Comparison of ENCODE assay signal across 26 cellular contexts in genomic region chr21:44550807-44551206, GRCh38. TPM values are rescaled to one million over a fixed set of nuclear protein-coding genes. Genes with fewer than 3 reads are reported as not detected.
DNase-seq lines count a peak whose midpoint lies in the region; ATAC-seq, FAIRE-seq and TF ChIP-seq lines count a peak whose summit lies in the region.
"Had no signal": no experiment of that assay in that cellular context is flagged by ENCODE, and none has a peak within 500 bp of the region (broad histone marks: within the 10 kb centered on the region; RNA-seq: fewer than 3 reads in every experiment).

No MANE protein-coding gene starts in this region.

- TF ChIP-seq EP300 in transverse colon (IDR thresholded peaks at IDR 0.05; ENCODE audit: low read depth), result no peak

- TF ChIP-seq CTCF in foreskin keratinocyte (conservative IDR thresholded peaks at IDR 0.05) (peak; percentile 7), transverse colon (IDR thresholded peaks at IDR 0.05) (no peak), Calu3 (IDR thresholded peaks at IDR 0.05; ENCODE audit: unreplicated experiment) (no peak)

- BruUV-seq in Calu3 (replicated peaks; lab: Mats Ljungman, UMichigan), result no TSS peak

- CTCF ChIA-PET in activated CD8-positive, alpha-beta memory T cell treated with anti-CD3 and anti-CD28 coated beads, Interleukin-2, amount 10 ng/mL, durations not matched to agents 7 days and 5 days (lab: Charles Lee), result no interaction called here
- CTCF ChIA-PET in Calu3 (lab: Charles Lee), result interaction anchor here (1.3 kb wide), 1 partner anchor 42 kb away, joined by 3 read pairs; the partner anchor contains the start of gene KRTAP10-6

- peaks cover 3% of the 10 kb centered on the region for H3K4me1 ChIP-seq in foreskin keratinocyte
- no peaks in the 10 kb centered on the region for H3K4me1 ChIP-seq in transverse colon
- H3K4me1 ChIP-seq: heart left ventricle, SJCRH30 had no signal

- H3K27me3 ChIP-seq in foreskin keratinocyte (no peaks in the 10 kb centered on the region), transverse colon (peaks cover 28% of the 10 kb centered on the region)
- H3K27me3 ChIP-seq: SJCRH30 had no signal

- ATAC-seq in activated CD8-positive, alpha-beta memory T cell treated with anti-CD3 and anti-CD28 coated beads, Interleukin-2, amount 10 ng/mL, durations not matched to agents 7 days and 5 days, result no peak
- ATAC-seq in foreskin keratinocyte, result peak; percentile 60
- ATAC-seq: activated CD8-positive, alpha-beta T cell treated with anti-CD3 and anti-CD28 coated beads, Interleukin-2, amount 10 ng/mL, durations not matched to agents 7 days and 5 days; effector memory CD8-positive, alpha-beta T cell; T-helper 17 cell had no signal

- peak; percentile 34 for DNase-seq in activated CD8-positive, alpha-beta memory T cell treated with anti-CD3 and anti-CD28 coated beads, Interleukin-2, amount 10 ng/mL, durations not matched to agents 7 days and 5 days
- DNase-seq in activated CD8-positive, alpha-beta memory T cell treated with anti-CD3 and anti-CD28 coated beads for 24 hours, result no peak
- DNase-seq in LHCN-M2 (ENCODE audit: low read depth) (peak; percentile 8), foreskin keratinocyte (peak in 1 of 2 donors; percentile 7), transverse colon (peak; percentile 4), H54 (ENCODE audit: insufficient read length, low spot score) (no peak), Calu3 (no peak), NCI-H187 treated with DMSO at 0.1 percent for 48 hours (lab: John Stamatoyannopoulos, UW) (no peak)
- DNase-seq: amygdala; effector memory CD8-positive, alpha-beta T cell; KBM-7; mesendoderm; NCI-H748 treated with DMSO at 0.1 percent for 48 hours; SJCRH30; stimulated activated CD4-positive, alpha-beta T cell treated with anti-CD3 and anti-CD28 coated beads, Interleukin-12 subunit alpha, Interleukin-12 subunit beta, amount 100 ng/mL, for 4 hours; T-helper 17 cell had no signal

- no peak overlapping the region for H3K27ac Mint-ChIP-seq in activated CD8-positive, alpha-beta memory T cell treated with anti-CD3 and anti-CD28 coated beads, Interleukin-2, amount 10 ng/mL, durations not matched to agents 7 days and 5 days
- no peak overlapping the region for H3K27ac Mint-ChIP-seq in Calu3 (ENCODE audit: unreplicated experiment)
- H3K27ac Mint-ChIP-seq: activated CD8-positive, alpha-beta T cell treated with anti-CD3 and anti-CD28 coated beads, Interleukin-2, amount 10 ng/mL, durations not matched to agents 7 days and 5 days; natural killer cell treated with Interleukin-12 subunit alpha and Interleukin-12 subunit beta and Interleukin-15 and Interleukin-18, amount 100 ng/mL, for 72 hours; T-helper 17 cell had no signal

- peaks cover 14% of the 10 kb centered on the region for H3K4me1 Mint-ChIP-seq in activated CD8-positive, alpha-beta memory T cell treated with anti-CD3 and anti-CD28 coated beads, Interleukin-2, amount 10 ng/mL, durations not matched to agents 7 days and 5 days
- H3K4me1 Mint-ChIP-seq in Calu3 (ENCODE audit: low read depth, unreplicated experiment), result peaks cover 9% of the 10 kb centered on the region

- H3K4me3 Mint-ChIP-seq in activated CD8-positive, alpha-beta memory T cell treated with anti-CD3 and anti-CD28 coated beads, Interleukin-2, amount 10 ng/mL, durations not matched to agents 7 days and 5 days, result no peak overlapping the region
- H3K4me3 Mint-ChIP-seq in Calu3 (ENCODE audit: low read depth, unreplicated experiment), result no peak overlapping the region
- H3K4me3 Mint-ChIP-seq: activated CD8-positive, alpha-beta T cell treated with anti-CD3 and anti-CD28 coated beads, Interleukin-2, amount 10 ng/mL, durations not matched to agents 7 days and 5 days; effector memory CD8-positive, alpha-beta T cell; natural killer cell treated with Interleukin-12 subunit alpha and Interleukin-12 subunit beta and Interleukin-15 and Interleukin-18, amount 100 ng/mL, for 72 hours; T-helper 17 cell had no signal

- no peak for TF ChIP-seq POLR2A in transverse colon (IDR thresholded peaks at IDR 0.05)
- no peak for TF ChIP-seq POLR2A in H54 (IDR thresholded peaks at IDR 0.05; ENCODE audit: low read depth, low read length)

- H3K27ac ChIP-seq in foreskin keratinocyte (no peak overlapping the region), transverse colon (no peak overlapping the region)
- H3K27ac ChIP-seq: C4-2B, heart left ventricle, SJCRH30, WERI-Rb-1 had no signal

- intact Hi-C loops in transverse colon (cut with DNase I; ENCODE audit: low total_unique reads), result no loop called here
- intact Hi-C loops in Calu3 (cut with micrococcal nuclease; ENCODE audit: unreplicated experiment), result no loop called here

- in situ Hi-C loops in transverse colon (cut with MboI; ENCODE audit: low pct_ligation_motif_present in 1 of 4, low pct_unique_long_range_greater_than_20kb in 1 of 4, low sequenced_read_pairs in 3 of 4), result no loop called here

- H3K36me3 Mint-ChIP-seq in activated CD8-positive, alpha-beta memory T cell treated with anti-CD3 and anti-CD28 coated beads, Interleukin-2, amount 10 ng/mL, durations not matched to agents 7 days and 5 days, result peaks cover 16% of the 10 kb centered on the region
- no peaks in the 10 kb centered on the region for H3K36me3 Mint-ChIP-seq in Calu3 (ENCODE audit: insufficient read depth, unreplicated experiment)

- no peak overlapping the region for H3K4me3 ChIP-seq in transverse colon
- H3K4me3 ChIP-seq: heart left ventricle, SJCRH30 had no signal

- no peak for FAIRE-seq in H54 (lab: Jason Lieb, UNC)

- H3K36me3 ChIP-seq in transverse colon, result no peaks in the 10 kb centered on the region
- H3K36me3 ChIP-seq: heart left ventricle, SJCRH30, WERI-Rb-1 had no signal

- peaks cover 12% of the 10 kb centered on the region for H3K9me3 Mint-ChIP-seq in activated CD8-positive, alpha-beta memory T cell treated with anti-CD3 and anti-CD28 coated beads, Interleukin-2, amount 10 ng/mL, durations not matched to agents 7 days and 5 days (ENCODE audit: low read depth)
- H3K9me3 Mint-ChIP-seq in Calu3 (ENCODE audit: low read depth, unreplicated experiment), result peaks cover 3% of the 10 kb centered on the region

- H3K27me3 Mint-ChIP-seq in activated CD8-positive, alpha-beta memory T cell treated with anti-CD3 and anti-CD28 coated beads, Interleukin-2, amount 10 ng/mL, durations not matched to agents 7 days and 5 days, result no peaks in the 10 kb centered on the region
- peaks cover 100% of the 10 kb centered on the region for H3K27me3 Mint-ChIP-seq in Calu3 (ENCODE audit: unreplicated experiment)
- H3K27me3 Mint-ChIP-seq: T-helper 17 cell had no signal

- WGBS in transverse colon (ENCODE audit: low coverage in 1 of 2), 2 donors, result 0 to 46% methylated on average over 1 to 7 of the region's 10 CpGs

- no peaks in the 10 kb centered on the region for H3K9me3 ChIP-seq in transverse colon

RNA-seq across cellular contexts. Expression of gene KRTAP10-2, which starts 0.5 kb away (rescaled TPM):
- not detected for total RNA-seq in activated CD8-positive, alpha-beta memory T cell treated with anti-CD3 and anti-CD28 coated beads, Interleukin-2, amount 10 ng/mL, durations not matched to agents 7 days and 5 days
- not detected in 2 replicates for total RNA-seq in LHCN-M2 (2014; rRNA removed)
- not detected for polyA plus RNA-seq in LHCN-M2 (2012)
- not detected in 2 replicates for total RNA-seq in foreskin keratinocyte
- not detected in 2 replicates for polyA plus RNA-seq in foreskin keratinocyte
- not detected for total RNA-seq in transverse colon
- not detected in 2 replicates for total RNA-seq in Calu3 (2022)
- total RNA-seq: activated CD8-positive, alpha-beta T cell treated with anti-CD3 and anti-CD28 coated beads, Interleukin-2, amount 10 ng/mL, durations not matched to agents 7 days and 5 days; cerebellum; heart left ventricle; kidney epithelial cell; natural killer cell treated with Interleukin-12 subunit alpha and Interleukin-12 subunit beta and Interleukin-15 and Interleukin-18, amount 100 ng/mL, for 72 hours; pulmonary artery endothelial cell; SJCRH30; T-helper 17 cell; temporal lobe had no signal
- polyA plus RNA-seq: heart left ventricle had no signal

RNA-seq across cellular contexts. Expression of gene KRTAP10-3, which starts 7.8 kb away (rescaled TPM):
- not detected for total RNA-seq in activated CD8-positive, alpha-beta memory T cell treated with anti-CD3 and anti-CD28 coated beads, Interleukin-2, amount 10 ng/mL, durations not matched to agents 7 days and 5 days
- total RNA-seq in LHCN-M2 (2014; rRNA removed), result not detected in 2 replicates
- polyA plus RNA-seq in LHCN-M2 (2012), result not detected
- not detected in 2 replicates for total RNA-seq in foreskin keratinocyte
- polyA plus RNA-seq in foreskin keratinocyte, result not detected in 2 replicates
- total RNA-seq in transverse colon, result not detected
- not detected in 2 replicates for total RNA-seq in Calu3 (2022)
- total RNA-seq: activated CD8-positive, alpha-beta T cell treated with anti-CD3 and anti-CD28 coated beads, Interleukin-2, amount 10 ng/mL, durations not matched to agents 7 days and 5 days; cerebellum; heart left ventricle; kidney epithelial cell; natural killer cell treated with Interleukin-12 subunit alpha and Interleukin-12 subunit beta and Interleukin-15 and Interleukin-18, amount 100 ng/mL, for 72 hours; pulmonary artery endothelial cell; SJCRH30; T-helper 17 cell; temporal lobe had no signal
- polyA plus RNA-seq: heart left ventricle had no signal

RNA-seq across cellular contexts. Expression of gene KRTAP10-1, which starts 10.8 kb away (rescaled TPM):
- not detected for total RNA-seq in activated CD8-positive, alpha-beta memory T cell treated with anti-CD3 and anti-CD28 coated beads, Interleukin-2, amount 10 ng/mL, durations not matched to agents 7 days and 5 days
- total RNA-seq in LHCN-M2 (2014; rRNA removed), result not detected in 2 replicates
- not detected for polyA plus RNA-seq in LHCN-M2 (2012)
- total RNA-seq in foreskin keratinocyte, result not detected in 2 replicates
- not detected in 2 replicates for polyA plus RNA-seq in foreskin keratinocyte
- not detected for total RNA-seq in transverse colon
- total RNA-seq in Calu3 (2022), result not detected in 2 replicates
- total RNA-seq: activated CD8-positive, alpha-beta T cell treated with anti-CD3 and anti-CD28 coated beads, Interleukin-2, amount 10 ng/mL, durations not matched to agents 7 days and 5 days; cerebellum; heart left ventricle; kidney epithelial cell; natural killer cell treated with Interleukin-12 subunit alpha and Interleukin-12 subunit beta and Interleukin-15 and Interleukin-18, amount 100 ng/mL, for 72 hours; pulmonary artery endothelial cell; SJCRH30; T-helper 17 cell; temporal lobe had no signal
- polyA plus RNA-seq: heart left ventricle had no signal

RNA-seq across cellular contexts. Expression of gene KRTAP10-4, which starts 22.7 kb away (rescaled TPM):
- total RNA-seq in activated CD8-positive, alpha-beta memory T cell treated with anti-CD3 and anti-CD28 coated beads, Interleukin-2, amount 10 ng/mL, durations not matched to agents 7 days and 5 days, result not detected
- total RNA-seq in LHCN-M2 (2014; rRNA removed) (not detected in 2 replicates), foreskin keratinocyte (not detected in 2 replicates), transverse colon (not detected), Calu3 (2022) (not detected in 2 replicates)
- not detected for polyA plus RNA-seq in LHCN-M2 (2012)
- not detected in 2 replicates for polyA plus RNA-seq in foreskin keratinocyte
- total RNA-seq: A673; activated CD8-positive, alpha-beta T cell treated with anti-CD3 and anti-CD28 coated beads, Interleukin-2, amount 10 ng/mL, durations not matched to agents 7 days and 5 days; cerebellum; heart left ventricle; kidney epithelial cell; natural killer cell treated with Interleukin-12 subunit alpha and Interleukin-12 subunit beta and Interleukin-15 and Interleukin-18, amount 100 ng/mL, for 72 hours; pulmonary artery endothelial cell; SJCRH30; T-helper 17 cell; temporal lobe had no signal
- polyA plus RNA-seq: heart left ventricle had no signal

RNA-seq across cellular contexts. Expression of gene KRTAP10-5, which starts 29.6 kb away (rescaled TPM):
- not detected for total RNA-seq in activated CD8-positive, alpha-beta memory T cell treated with anti-CD3 and anti-CD28 coated beads, Interleukin-2, amount 10 ng/mL, durations not matched to agents 7 days and 5 days
- total RNA-seq in LHCN-M2 (2014; rRNA removed), result not detected in 2 replicates
- not detected for polyA plus RNA-seq in LHCN-M2 (2012)
- total RNA-seq in foreskin keratinocyte, result not detected in 2 replicates
- not detected in 2 replicates for polyA plus RNA-seq in foreskin keratinocyte
- total RNA-seq in transverse colon, result not detected
- total RNA-seq in Calu3 (2022), result not detected in 2 replicates
- total RNA-seq: A673; activated CD8-positive, alpha-beta T cell treated with anti-CD3 and anti-CD28 coated beads, Interleukin-2, amount 10 ng/mL, durations not matched to agents 7 days and 5 days; cerebellum; heart left ventricle; kidney epithelial cell; natural killer cell treated with Interleukin-12 subunit alpha and Interleukin-12 subunit beta and Interleukin-15 and Interleukin-18, amount 100 ng/mL, for 72 hours; pulmonary artery endothelial cell; SJCRH30; T-helper 17 cell; temporal lobe had no signal
- polyA plus RNA-seq: heart left ventricle had no signal

Comparison
In these comparisons a context has a peak if more than half of its experiments do, and no peak if none do; other contexts are left out.
1. DNase-seq: peak in activated CD8-positive, alpha-beta memory T cell treated with anti-CD3 and anti-CD28 coated beads, Interleukin-2, amount 10 ng/mL, durations not matched to agents 7 days and 5 days (single experiment), LHCN-M2 (single experiment) and transverse colon (single experiment); none in activated CD8-positive, alpha-beta memory T cell treated with anti-CD3 and anti-CD28 coated beads for 24 hours (single experiment), H54 (single experiment), Calu3 (single experiment) and NCI-H187 treated with DMSO at 0.1 percent for 48 hours (single experiment).